ENCODE assay signal across 15 cellular contexts in genomic region chr12:23359975-23360638, GRCh38.
DNase-seq lines count a peak whose midpoint lies in the region; ATAC-seq, FAIRE-seq and TF ChIP-seq lines count a peak whose summit lies in the region.
"Had no signal": no experiment of that assay in that cellular context is flagged by ENCODE, and none has a peak within 500 bp of the region (broad histone marks: within the 10 kb centered on the region; RNA-seq: fewer than 3 reads in every experiment).

No MANE protein-coding gene starts in this region.

- H2AFZ ChIP-seq in PC-3 (ENCODE audit: low read length), result no peak overlapping the region
- H2AFZ ChIP-seq: GM23338 had no signal

- H3K27me3 ChIP-seq in ascending aorta (no peaks in the 10 kb centered on the region), left lung (no peaks in the 10 kb centered on the region), thoracic aorta (replicated peaks; ENCODE audit: insufficient read depth) (no peaks in the 10 kb centered on the region), PC-3 (ENCODE audit: low read length) (no peaks in the 10 kb centered on the region), spleen (replicated peaks in 1 of 7) (no peaks in the 10 kb centered on the region)
- H3K27me3 ChIP-seq: BLaER1 treated with 17β-estradiol and CSF1 and Interleukin-3, amounts not matched to agents 10 nM and 100 nM had no signal

- no peaks in the 10 kb centered on the region for H3F3A ChIP-seq in PC-3 (ENCODE audit: low read length, unreplicated experiment)

- ATAC-seq in left lung (peak; percentile 52), thoracic aorta (ENCODE audit: insufficient number of reproducible peaks, low FRiP score, low read depth) (peak; percentile 13), PC-3 (no peak), GM18873 (IDR thresholded peaks at IDR 0.05; ENCODE audit: low FRiP score, unreplicated experiment) (no peak)
- ATAC-seq in activated CD8-positive, alpha-beta T cell treated with anti-CD3 and anti-CD28 coated beads for 36 hours, result no peak
- ATAC-seq: GM23338 had no signal

- BruUV-seq in PC-3 (replicated peaks; lab: Mats Ljungman, UMichigan), result no TSS peak

- H3K4me2 ChIP-seq in PC-3 (ENCODE audit: low read length), result no peak overlapping the region
- H3K4me2 ChIP-seq: GM23338 had no signal

- no peak for TF ChIP-seq POLR2A in spleen (IDR thresholded peaks at IDR 0.05)

- no peaks in the 10 kb centered on the region for H3K36me3 Mint-ChIP-seq in activated CD8-positive, alpha-beta T cell treated with anti-CD3 and anti-CD28 coated beads for 36 hours (ENCODE audit: low read depth)
- H3K36me3 Mint-ChIP-seq: CD4-positive, CD25-positive, alpha-beta regulatory T cell had no signal

- no peaks in the 10 kb centered on the region for H3K4me1 Mint-ChIP-seq in activated CD8-positive, alpha-beta T cell treated with anti-CD3 and anti-CD28 coated beads for 36 hours (ENCODE audit: low read depth)
- H3K4me1 Mint-ChIP-seq: CD4-positive, CD25-positive, alpha-beta regulatory T cell; GM23338 had no signal

- 63 to 85% (median 79%) methylated on average over 3 of the region's 3 CpGs for WGBS in spleen, 5 donors

- intact Hi-C loops in ascending aorta (cut with DNase I) (loop anchor here (5.0 to 10.0 kb wide), 6 partner anchors 47 to 673 kb away; no protein-coding TSS in a partner anchor), left lung (cut with DNase I) (no loop called here), PC-3 (cut with micrococcal nuclease) (no loop called here), spleen (cut with DNase I; ENCODE audit: low total_unique reads) (no loop called here)
- intact Hi-C loops in activated CD8-positive, alpha-beta T cell treated with anti-CD3 and anti-CD28 coated beads for 36 hours (cut with micrococcal nuclease), result no loop called here

- H3K9me2 ChIP-seq in PC-3 (replicated peaks; ENCODE audit: low read length), result no peaks in the 10 kb centered on the region

- POLR2A ChIA-PET in activated CD8-positive, alpha-beta T cell treated with anti-CD3 and anti-CD28 coated beads for 36 hours (lab: Charles Lee), result no interaction called here
- POLR2A ChIA-PET in PC-3 (lab: Charles Lee; ENCODE audit: unreplicated experiment), result no interaction called here

- H3K27ac Mint-ChIP-seq in activated CD8-positive, alpha-beta T cell treated with anti-CD3 and anti-CD28 coated beads for 36 hours, result no peak overlapping the region
- H3K27ac Mint-ChIP-seq: CD4-positive, CD25-positive, alpha-beta regulatory T cell; GM23338 had no signal

- peak overlapping the region in 1 of 2 donors; percentile 20 for H3K4me3 ChIP-seq in ascending aorta
- no peak overlapping the region for H3K4me3 ChIP-seq in left lung
- H3K4me3 ChIP-seq in thoracic aorta, result peak overlapping the region; percentile 49
- H3K4me3 ChIP-seq in PC-3 (ENCODE audit: low read length), result no peak overlapping the region
- no peak overlapping the region for H3K4me3 ChIP-seq in spleen
- H3K4me3 ChIP-seq: BLaER1 treated with 17β-estradiol and CSF1 and Interleukin-3, amounts not matched to agents 10 nM and 100 nM; GM23338 had no signal

- H3K9me3 Mint-ChIP-seq in activated CD8-positive, alpha-beta T cell treated with anti-CD3 and anti-CD28 coated beads for 36 hours, result peaks cover 2% of the 10 kb centered on the region
- H3K9me3 Mint-ChIP-seq: GM23338 had no signal

- H3K27me3 Mint-ChIP-seq in activated CD8-positive, alpha-beta T cell treated with anti-CD3 and anti-CD28 coated beads for 36 hours, result no peaks in the 10 kb centered on the region
- H3K27me3 Mint-ChIP-seq: CD4-positive, CD25-positive, alpha-beta regulatory T cell had no signal

- no peaks in the 10 kb centered on the region for H3K79me2 ChIP-seq in PC-3 (ENCODE audit: low read length)

- H3K4me1 ChIP-seq in ascending aorta (peaks cover 0 to 35% of the 10 kb centered on the region in 2 donors), left lung (no peaks in the 10 kb centered on the region), thoracic aorta (ENCODE audit: control insufficient read depth in 1 of 2, low read depth in 2 of 2) (peaks cover 37 to 56% of the 10 kb centered on the region in 2 donors), PC-3 (ENCODE audit: insufficient read depth, low read length) (no peaks in the 10 kb centered on the region), spleen (no peaks in the 10 kb centered on the region)

- H3K9me3 ChIP-seq in ascending aorta, result peaks cover 0 to 6% of the 10 kb centered on the region in 2 donors
- H3K9me3 ChIP-seq in left lung, result peaks cover 0 to 10% of the 10 kb centered on the region in 2 donors
- no peaks in the 10 kb centered on the region for H3K9me3 ChIP-seq in thoracic aorta
- no peaks in the 10 kb centered on the region for H3K9me3 ChIP-seq in PC-3 (ENCODE audit: low read length)
- peaks cover 0 to 17% (median 4%) of the 10 kb centered on the region in 8 donors for H3K9me3 ChIP-seq in spleen

- FAIRE-seq in endometrium (lab: Jason Lieb, UNC), result peak; percentile 70

- peak in 1 of 2 donors; percentile 70 for DNase-seq in ascending aorta (ENCODE audit: low spot score in 2 of 2)
- no peak for DNase-seq in left lung
- no peak for DNase-seq in thoracic aorta (ENCODE audit: low spot score)
- no peak for DNase-seq in activated CD8-positive, alpha-beta T cell treated with anti-CD3 and anti-CD28 coated beads for 36 hours
- no peak for DNase-seq in PC-3
- DNase-seq in spleen, result no peak
- DNase-seq: ACHN; CD4-positive, CD25-positive, alpha-beta regulatory T cell; DMS53; GF-D8; H7 had no signal

- H3K36me3 ChIP-seq in ascending aorta (no peaks in the 10 kb centered on the region), left lung (no peaks in the 10 kb centered on the region), thoracic aorta (no peaks in the 10 kb centered on the region), PC-3 (ENCODE audit: low read depth, low read length) (no peaks in the 10 kb centered on the region), spleen (no peaks in the 10 kb centered on the region)
- H3K36me3 ChIP-seq: BLaER1 treated with 17β-estradiol and CSF1 and Interleukin-3, amounts not matched to agents 10 nM and 100 nM had no signal

- no peaks in the 10 kb centered on the region for H4K20me1 ChIP-seq in PC-3 (ENCODE audit: low read length)
- H4K20me1 ChIP-seq: BLaER1 treated with 17β-estradiol and CSF1 and Interleukin-3, amounts not matched to agents 10 nM and 100 nM had no signal

- TF ChIP-seq CTCF in ascending aorta (IDR thresholded peaks at IDR 0.05) (no peak), left lung (IDR thresholded peaks at IDR 0.05) (no peak), thoracic aorta (IDR thresholded peaks at IDR 0.05) (no peak), PC-3 (conservative IDR thresholded peaks at IDR 0.05; ENCODE audit: low read depth, low read length) (no peak), spleen (IDR thresholded peaks at IDR 0.05 in 8 of 11, conservative IDR thresholded peaks at IDR 0.05 in 3 of 11) (no peak)
- TF ChIP-seq CTCF in activated CD8-positive, alpha-beta T cell treated with anti-CD3 and anti-CD28 coated beads for 36 hours (IDR thresholded peaks at IDR 0.05), result no peak

- CTCF ChIA-PET in activated CD8-positive, alpha-beta T cell treated with anti-CD3 and anti-CD28 coated beads for 36 hours (lab: Charles Lee), result no interaction called here
- CTCF ChIA-PET in PC-3 (lab: Charles Lee), result no interaction called here

- no peak overlapping the region for H3K9ac ChIP-seq in PC-3 (ENCODE audit: low read length)
- H3K9ac ChIP-seq: BLaER1 treated with 17β-estradiol and CSF1 and Interleukin-3, amounts not matched to agents 10 nM and 100 nM had no signal

- H3K4me3 Mint-ChIP-seq in activated CD8-positive, alpha-beta T cell treated with anti-CD3 and anti-CD28 coated beads for 36 hours, result no peak overlapping the region
- H3K4me3 Mint-ChIP-seq: CD4-positive, CD25-positive, alpha-beta regulatory T cell; GM23338 had no signal

- H3K27ac ChIP-seq in ascending aorta, result peak overlapping the region; percentile 85 to 87
- H3K27ac ChIP-seq in left lung, result no peak overlapping the region
- peak overlapping the region; percentile 68 to 89 for H3K27ac ChIP-seq in thoracic aorta
- H3K27ac ChIP-seq in PC-3 (ENCODE audit: low read length), result no peak overlapping the region
- peak overlapping the region in 2 of 8 donors; percentile 29 to 41 for H3K27ac ChIP-seq in spleen
- H3K27ac ChIP-seq: BLaER1 treated with 17β-estradiol and CSF1 and Interleukin-3, amounts not matched to agents 10 nM and 100 nM had no signal

Comparison
In these comparisons a context has a peak if more than half of its experiments do, and no peak if none do; other contexts are left out.
1. H3K27ac ChIP-seq: peak in ascending aorta (2 of 2) and thoracic aorta (2 of 2); none in left lung (0 of 2) and PC-3 (single experiment).
2. ATAC-seq: peak in left lung (single experiment) and thoracic aorta (single experiment); none in activated CD8-positive, alpha-beta T cell treated with anti-CD3 and anti-CD28 coated beads for 36 hours (single experiment), PC-3 (single experiment) and GM18873 (single experiment).